ENCODE assay signal across 11 cellular contexts in the genomic region with DNA sequence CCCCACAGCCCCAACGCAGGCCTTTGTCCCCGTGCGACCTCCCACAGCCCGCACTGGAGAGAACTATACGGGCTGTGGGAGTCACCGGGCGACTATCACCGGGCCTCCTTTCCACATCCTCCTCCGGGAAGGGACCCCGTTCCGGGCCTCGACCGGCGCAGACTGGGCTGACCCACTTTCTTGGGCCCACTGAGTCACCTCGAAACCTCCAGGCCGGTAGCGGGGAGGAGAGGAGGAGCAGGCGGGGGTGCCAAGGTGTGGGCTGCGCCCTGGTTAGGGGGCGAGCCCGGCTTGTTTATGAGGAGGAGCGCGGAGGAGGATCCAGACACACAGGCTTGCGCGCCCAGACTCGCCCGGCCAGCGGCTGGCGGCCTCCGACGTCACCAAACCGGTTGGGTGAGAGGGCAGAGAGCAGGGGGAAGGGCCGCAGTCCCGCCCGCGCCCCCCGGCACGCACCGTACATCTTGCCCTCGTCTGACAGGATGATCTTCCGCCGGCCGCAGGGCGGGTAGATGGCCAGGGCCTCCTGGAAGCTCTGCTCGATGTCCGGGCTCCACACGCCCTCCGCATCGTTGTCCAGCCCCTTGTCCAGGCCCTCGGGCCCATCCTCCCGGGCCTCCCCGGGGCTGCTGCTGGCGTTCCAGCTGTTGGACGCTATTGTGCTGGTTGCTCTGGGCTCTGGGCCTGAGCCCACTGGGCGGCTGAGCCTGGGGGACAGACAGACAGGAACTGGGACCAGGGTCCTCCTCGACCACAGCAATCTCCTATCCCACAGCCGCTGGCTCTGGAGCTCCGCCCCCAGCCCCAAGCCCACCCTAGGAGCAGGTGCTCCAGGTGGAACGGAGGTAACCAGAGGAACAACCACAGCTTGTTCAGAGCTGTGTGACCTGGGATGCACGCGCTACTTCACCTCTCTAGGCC. TPM values are rescaled to one million over a fixed set of nuclear protein-coding genes. Genes with fewer than 3 reads are reported as not detected.
DNase-seq lines count a peak whose midpoint lies in the region; ATAC-seq and TF ChIP-seq lines count a peak whose summit lies in the region.
"Had no signal": no experiment of that assay in that cellular context is flagged by ENCODE, and none has a peak within 500 bp of the region (broad histone marks: within the 10 kb centered on the region; RNA-seq: fewer than 3 reads in every experiment).

No MANE protein-coding gene starts in this region.

- peak; percentile 59 for TF ChIP-seq POLR2A in prostate gland (IDR thresholded peaks at IDR 0.05)

- no peak overlapping the region for H2AFZ ChIP-seq in hepatocyte

- peaks cover 87% of the 10 kb centered on the region for H3K79me2 ChIP-seq in hepatocyte

- ATAC-seq in activated T-helper 17 cell treated with anti-CD3 and anti-CD28 coated beads, Interleukin-2, amount 50 U/mL, for 72 hours (replicated peaks): peak; percentile 35
- ATAC-seq in GM21381 (IDR thresholded peaks at IDR 0.05; ENCODE audit: unreplicated experiment) (no peak), GM18858 (IDR thresholded peaks at IDR 0.05; ENCODE audit: unreplicated experiment) (no peak)

- no peaks in the 10 kb centered on the region for H3K36me3 ChIP-seq in hepatocyte (replicated peaks; ENCODE audit: insufficient read depth, low read depth)
- H3K36me3 ChIP-seq in prostate gland: peaks cover 0 to 3% of the 10 kb centered on the region in 2 donors

- peak overlapping the region; percentile 71 for H3K4me2 ChIP-seq in hepatocyte

- intact Hi-C loops in prostate gland (cut with DNase I): no loop called here

- peaks cover 50% of the 10 kb centered on the region for H4K20me1 ChIP-seq in hepatocyte (ENCODE audit: insufficient read depth, poor library complexity, severe bottlenecking)

- H3K27ac ChIP-seq in hepatocyte (peak overlapping the region; percentile 97), prostate gland (peak overlapping the region; percentile 95 to 98)

- 57% methylated on average over 40 of the region's 61 CpGs for WGBS in hepatocyte (ENCODE audit: low lambda C conversion rate, missing lambda C conversion rate)
- 40% methylated on average over 39 of the region's 61 CpGs for WGBS in prostate gland

- H3K27ac Mint-ChIP-seq in activated T-helper 17 cell treated with anti-CD3 and anti-CD28 coated beads, Interleukin-2, amount 50 U/mL, for 72 hours: no peak overlapping the region
- H3K27ac Mint-ChIP-seq: stimulated activated naive CD8-positive, alpha-beta T cell treated with anti-CD3 and anti-CD28 coated beads, Interleukin-15, Interleukin-2, amounts not matched to agents 100 ng/mL and 50 ng/mL, for 24 hours had no signal

- DNase-seq in ELF-1 (ENCODE audit: low read depth, low spot score): peak; percentile 96
- peak; percentile 83 for DNase-seq in hepatocyte (ENCODE audit: low spot score)
- peak; percentile 94 for DNase-seq in prostate gland (ENCODE audit: low spot score)
- DNase-seq in pons (ENCODE audit: low spot score): no peak
- DNase-seq in activated CD8-positive, alpha-beta memory T cell treated with anti-CD3 and anti-CD28 coated beads for 24 hours: no peak
- DNase-seq: Kasumi-1 had no signal

- no peaks in the 10 kb centered on the region for H3K9me2 ChIP-seq in hepatocyte (replicated peaks; ENCODE audit: insufficient read depth)

- H3K4me3 Mint-ChIP-seq in activated T-helper 17 cell treated with anti-CD3 and anti-CD28 coated beads, Interleukin-2, amount 50 U/mL, for 72 hours: no peak overlapping the region
- H3K4me3 Mint-ChIP-seq: neural crest cell; stimulated activated naive CD8-positive, alpha-beta T cell treated with anti-CD3 and anti-CD28 coated beads, Interleukin-15, Interleukin-2, amounts not matched to agents 100 ng/mL and 50 ng/mL, for 24 hours had no signal

- H3K4me1 Mint-ChIP-seq in activated T-helper 17 cell treated with anti-CD3 and anti-CD28 coated beads, Interleukin-2, amount 50 U/mL, for 72 hours: peaks cover 6% of the 10 kb centered on the region

- no peaks in the 10 kb centered on the region for H3K27me3 ChIP-seq in hepatocyte
- H3K27me3 ChIP-seq in prostate gland (replicated peaks; ENCODE audit: insufficient read depth): no peaks in the 10 kb centered on the region

- no peaks in the 10 kb centered on the region for H3K27me3 Mint-ChIP-seq in activated T-helper 17 cell treated with anti-CD3 and anti-CD28 coated beads, Interleukin-2, amount 50 U/mL, for 72 hours
- H3K27me3 Mint-ChIP-seq: stimulated activated naive CD8-positive, alpha-beta T cell treated with anti-CD3 and anti-CD28 coated beads, Interleukin-15, Interleukin-2, amounts not matched to agents 100 ng/mL and 50 ng/mL, for 24 hours had no signal

- H3K36me3 Mint-ChIP-seq in activated T-helper 17 cell treated with anti-CD3 and anti-CD28 coated beads, Interleukin-2, amount 50 U/mL, for 72 hours (ENCODE audit: low read depth): no peaks in the 10 kb centered on the region

- H3K4me3 ChIP-seq in hepatocyte: no peak overlapping the region
- H3K4me3 ChIP-seq in prostate gland: peak overlapping the region in 1 of 2 donors; percentile 30

- no peaks in the 10 kb centered on the region for H3K9me3 Mint-ChIP-seq in activated T-helper 17 cell treated with anti-CD3 and anti-CD28 coated beads, Interleukin-2, amount 50 U/mL, for 72 hours
- H3K9me3 Mint-ChIP-seq: neural crest cell; stimulated activated naive CD8-positive, alpha-beta T cell treated with anti-CD3 and anti-CD28 coated beads, Interleukin-15, Interleukin-2, amounts not matched to agents 100 ng/mL and 50 ng/mL, for 24 hours had no signal

- H3K9me3 ChIP-seq in hepatocyte (ENCODE audit: low read depth) (no peaks in the 10 kb centered on the region), prostate gland (no peaks in the 10 kb centered on the region)

- H3K4me1 ChIP-seq in hepatocyte (ENCODE audit: insufficient read depth): peaks cover 64% of the 10 kb centered on the region
- H3K4me1 ChIP-seq in prostate gland (replicated peaks): peaks cover 39% of the 10 kb centered on the region

- TF ChIP-seq CTCF in hepatocyte (IDR thresholded peaks at IDR 0.05; ENCODE audit: poor library complexity) (no peak), prostate gland (IDR thresholded peaks at IDR 0.05) (no peak)

RNA-seq across cellular contexts. Expression of a gene that starts 10.6 kb away (rescaled TPM):
- 1 to 10 TPM in 1 of 2 donors, under 1 TPM in 1; 0.80 to 1.8 TPM for total RNA-seq in activated T-helper 17 cell treated with anti-CD3 and anti-CD28 coated beads, Interleukin-2, amount 50 U/mL, for 72 hours
- total RNA-seq in hepatocyte (20.4 and 26.3 TPM in 2 replicates), prostate gland (10 to 100 TPM; 34.1 to 41.1 TPM)
- 33.0 and 35.9 TPM in 2 replicates for polyA plus RNA-seq in hepatocyte

RNA-seq across cellular contexts. Expression of a gene that starts 18.1 kb away (rescaled TPM):
- 1,000 to 10,000 TPM; 1,667 to 1,900 TPM for total RNA-seq in activated T-helper 17 cell treated with anti-CD3 and anti-CD28 coated beads, Interleukin-2, amount 50 U/mL, for 72 hours
- total RNA-seq in hepatocyte (1,102 and 1,276 TPM in 2 replicates), prostate gland (1,000 to 10,000 TPM in 1 of 2 donors, 100 to 1,000 TPM in 1; 897 to 2,172 TPM)
- 305 and 308 TPM in 2 replicates for polyA plus RNA-seq in hepatocyte

RNA-seq across cellular contexts. Expression of a gene that starts 26.4 kb away (rescaled TPM):
- total RNA-seq in activated T-helper 17 cell treated with anti-CD3 and anti-CD28 coated beads, Interleukin-2, amount 50 U/mL, for 72 hours: not detected
- total RNA-seq in hepatocyte (not detected in 2 replicates), prostate gland (under 1 TPM in 1 of 2 donors, not detected in 1; 0.27 TPM)
- 0.39 and 1.3 TPM in 2 replicates for polyA plus RNA-seq in hepatocyte
- total RNA-seq: neural crest cell had no signal

RNA-seq across cellular contexts. Expression of a gene that starts 34.1 kb away (rescaled TPM):
- 10 to 100 TPM in 1 of 2 donors, 1 to 10 TPM in 1; 8.4 to 18.2 TPM for total RNA-seq in activated T-helper 17 cell treated with anti-CD3 and anti-CD28 coated beads, Interleukin-2, amount 50 U/mL, for 72 hours
- total RNA-seq in hepatocyte (8.7 and 9.0 TPM in 2 replicates), prostate gland (10 to 100 TPM in 1 of 2 donors, 1 to 10 TPM in 1; 7.5 to 14.0 TPM)
- 3.7 and 4.1 TPM in 2 replicates for polyA plus RNA-seq in hepatocyte

Comparison
In these comparisons a context has a peak if more than half of its experiments do, and no peak if none do; other contexts are left out.
1. DNase-seq: peak in ELF-1 (single experiment), hepatocyte (single experiment) and prostate gland (single experiment); none in pons (single experiment) and activated CD8-positive, alpha-beta memory T cell treated with anti-CD3 and anti-CD28 coated beads for 24 hours (single experiment).